8 cellular contexts compared by ENCODE assay signal in the genomic region with DNA sequence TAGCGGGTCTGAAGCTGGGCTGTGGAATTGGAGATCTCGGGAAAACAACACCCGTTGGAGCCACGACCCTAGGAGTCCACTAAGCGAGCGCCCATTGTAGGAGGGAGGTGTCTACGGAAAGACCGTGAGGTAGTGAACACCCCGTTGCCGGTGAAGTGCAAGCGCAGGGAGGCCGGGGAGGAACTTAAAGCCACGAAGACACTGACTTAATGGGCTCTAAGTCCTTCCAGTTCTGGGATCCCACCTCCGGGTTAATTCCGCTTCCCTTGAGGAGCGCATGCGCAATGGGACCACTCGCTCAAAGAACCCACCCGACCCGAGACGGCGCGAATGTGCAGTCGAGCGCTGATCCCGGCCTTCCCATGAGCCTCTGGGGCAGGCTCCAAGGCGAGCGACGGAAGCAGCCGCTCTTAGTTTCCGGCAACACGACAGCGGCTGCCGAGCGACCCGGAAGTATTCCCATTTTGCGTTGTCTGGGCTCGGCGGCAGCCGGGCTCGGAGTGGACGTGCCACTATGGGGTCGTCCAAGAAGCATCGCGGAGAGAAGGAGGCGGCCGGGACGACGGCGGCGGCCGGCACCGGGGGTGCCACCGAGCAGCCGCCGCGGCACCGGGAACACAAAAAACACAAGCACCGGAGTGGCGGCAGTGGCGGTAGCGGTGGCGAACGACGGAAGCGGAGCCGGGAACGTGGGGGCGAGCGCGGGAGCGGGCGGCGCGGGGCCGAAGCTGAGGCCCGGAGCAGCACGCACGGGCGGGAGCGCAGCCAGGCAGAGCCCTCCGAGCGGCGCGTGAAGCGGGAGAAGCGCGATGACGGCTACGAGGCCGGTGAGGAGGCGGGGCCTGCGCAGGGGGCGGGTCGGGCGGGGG. TPM values are rescaled to one million over a fixed set of nuclear protein-coding genes. Genes with fewer than 3 reads are reported as not detected.
DNase-seq lines count a peak whose midpoint lies in the region; ATAC-seq, FAIRE-seq and TF ChIP-seq lines count a peak whose summit lies in the region.

A gene with protein sequence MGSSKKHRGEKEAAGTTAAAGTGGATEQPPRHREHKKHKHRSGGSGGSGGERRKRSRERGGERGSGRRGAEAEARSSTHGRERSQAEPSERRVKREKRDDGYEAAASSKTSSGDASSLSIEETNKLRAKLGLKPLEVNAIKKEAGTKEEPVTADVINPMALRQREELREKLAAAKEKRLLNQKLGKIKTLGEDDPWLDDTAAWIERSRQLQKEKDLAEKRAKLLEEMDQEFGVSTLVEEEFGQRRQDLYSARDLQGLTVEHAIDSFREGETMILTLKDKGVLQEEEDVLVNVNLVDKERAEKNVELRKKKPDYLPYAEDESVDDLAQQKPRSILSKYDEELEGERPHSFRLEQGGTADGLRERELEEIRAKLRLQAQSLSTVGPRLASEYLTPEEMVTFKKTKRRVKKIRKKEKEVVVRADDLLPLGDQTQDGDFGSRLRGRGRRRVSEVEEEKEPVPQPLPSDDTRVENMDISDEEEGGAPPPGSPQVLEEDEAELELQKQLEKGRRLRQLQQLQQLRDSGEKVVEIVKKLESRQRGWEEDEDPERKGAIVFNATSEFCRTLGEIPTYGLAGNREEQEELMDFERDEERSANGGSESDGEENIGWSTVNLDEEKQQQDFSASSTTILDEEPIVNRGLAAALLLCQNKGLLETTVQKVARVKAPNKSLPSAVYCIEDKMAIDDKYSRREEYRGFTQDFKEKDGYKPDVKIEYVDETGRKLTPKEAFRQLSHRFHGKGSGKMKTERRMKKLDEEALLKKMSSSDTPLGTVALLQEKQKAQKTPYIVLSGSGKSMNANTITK (plus strand): TSS at position 468 of the 869 bp plus-strand sequence. CDS start 47 bp downstream, at position 515.

- peaks cover 33% of the 10 kb centered on the region for H3K36me3 Mint-ChIP-seq in activated CD4-positive, alpha-beta T cell treated with anti-CD3 and anti-CD28 coated beads for 36 hours (ENCODE audit: low read depth)
- peaks cover 14% of the 10 kb centered on the region for H3K36me3 Mint-ChIP-seq in chondrocyte (ENCODE audit: low read depth)

- intact Hi-C loops in activated CD4-positive, alpha-beta T cell treated with anti-CD3 and anti-CD28 coated beads for 36 hours (cut with DNase I, micrococcal nuclease) = loop anchor here (1.0 to 2.0 kb wide), 17 partner anchors 33 to 387 kb away; a partner anchor contains a TSS
- intact Hi-C loops in kidney (cut with DNase I) = no loop called here

- peak within 1 kb of the TSS; percentile 92 for H3K4me3 Mint-ChIP-seq in activated CD4-positive, alpha-beta T cell treated with anti-CD3 and anti-CD28 coated beads for 36 hours
- H3K4me3 Mint-ChIP-seq in chondrocyte (ENCODE audit: unreplicated experiment) = peak within 1 kb of the TSS; percentile 85

- FAIRE-seq in kidney (lab: Jason Lieb, UNC) = no peak

- TF ChIP-seq CTCF in chondrocyte (IDR thresholded peaks at IDR 0.05) (no peak), kidney (IDR thresholded peaks at IDR 0.05; ENCODE audit: borderline replicate concordance, extremely low read depth, insufficient read depth) (no peak)

- peak; percentile 63 for ATAC-seq in HG03457 (IDR thresholded peaks at IDR 0.05; ENCODE audit: unreplicated experiment)
- peak; percentile 91 for ATAC-seq in activated CD4-positive, alpha-beta T cell treated with anti-CD3 and anti-CD28 coated beads for 36 hours

- H3K36me3 ChIP-seq in kidney (ENCODE audit: control insufficient read depth in 1 of 2, insufficient read depth in 2 of 2, low read length in 2 of 2) = peaks cover 10 to 17% of the 10 kb centered on the region in 2 donors

- POLR2A ChIA-PET in activated CD4-positive, alpha-beta T cell treated with anti-CD3 and anti-CD28 coated beads for 36 hours (lab: Charles Lee) = interaction anchor here (0.6 kb wide), 1 partner anchor 67 kb away, joined by 3 read pairs; no protein-coding TSS in a partner anchor

- peaks cover 36% of the 10 kb centered on the region for H3K4me1 Mint-ChIP-seq in activated CD4-positive, alpha-beta T cell treated with anti-CD3 and anti-CD28 coated beads for 36 hours
- peaks cover 30% of the 10 kb centered on the region for H3K4me1 Mint-ChIP-seq in chondrocyte (ENCODE audit: low read depth)

- DNase-seq in Ammon's horn (ENCODE audit: low spot score) = peak; percentile 97
- DNase-seq in GM19238 (ENCODE audit: insufficient read length, low spot score) = peak; percentile 99
- peak; percentile 80 for DNase-seq in NCI-H524 treated with DMSO at 0.1 percent for 48 hours (lab: John Stamatoyannopoulos, UW)
- DNase-seq in activated CD4-positive, alpha-beta T cell treated with anti-CD3 and anti-CD28 coated beads for 36 hours = peak; percentile 98
- peak; percentile 99 for DNase-seq in chondrocyte (ENCODE audit: low spot score)
- peak; percentile 99 for DNase-seq in kidney
- peak; percentile 88 to 89 for DNase-seq in stimulated activated CD4-positive, alpha-beta T cell treated with anti-CD3 and anti-CD28 coated beads, Interleukin-15, amount 100 ng/mL, for 1 hour (ENCODE audit: low read depth in 1 of 2, low spot score in 1 of 2)

- H3K9me3 ChIP-seq in kidney (ENCODE audit: control insufficient read depth in 1 of 2, low read length in 2 of 2) = no peaks in the 10 kb centered on the region

- H3K27ac ChIP-seq in kidney (ENCODE audit: low read depth in 2 of 2, low read length in 2 of 2) = peak within 1 kb of the TSS; percentile 55 to 69

- H3K4me1 ChIP-seq in kidney (ENCODE audit: control insufficient read depth in 1 of 2, insufficient read depth in 1 of 2, low read depth in 1 of 2, low read length in 2 of 2) = peaks cover 10 to 13% of the 10 kb centered on the region in 2 donors

- H3K9me3 Mint-ChIP-seq in activated CD4-positive, alpha-beta T cell treated with anti-CD3 and anti-CD28 coated beads for 36 hours (ENCODE audit: low read depth) = no peaks in the 10 kb centered on the region
- H3K9me3 Mint-ChIP-seq in chondrocyte (ENCODE audit: low read depth) = no peaks in the 10 kb centered on the region

- CTCF ChIA-PET in activated CD4-positive, alpha-beta T cell treated with anti-CD3 and anti-CD28 coated beads for 36 hours (lab: Charles Lee) = interaction anchor here (0.7 to 3.3 kb wide), 6 partner anchors 41 to 380 kb away, joined by 3 to 19 read pairs (median 5); a partner anchor contains a TSS

- H3K27ac Mint-ChIP-seq in activated CD4-positive, alpha-beta T cell treated with anti-CD3 and anti-CD28 coated beads for 36 hours = peak within 1 kb of the TSS; percentile 97
- H3K27ac Mint-ChIP-seq in chondrocyte (ENCODE audit: unreplicated experiment) = peak within 1 kb of the TSS; percentile 97

- peak within 1 kb of the TSS; percentile 74 to 92 for H3K9ac ChIP-seq in kidney (ENCODE audit: low read length in 2 of 2)

- H3K27me3 Mint-ChIP-seq in activated CD4-positive, alpha-beta T cell treated with anti-CD3 and anti-CD28 coated beads for 36 hours = no peaks in the 10 kb centered on the region
- no peaks in the 10 kb centered on the region for H3K27me3 Mint-ChIP-seq in chondrocyte (ENCODE audit: low read depth)

- peak within 1 kb of the TSS; percentile 78 to 91 for H3K4me3 ChIP-seq in kidney (ENCODE audit: low read length in 2 of 2)

RNA-seq across cellular contexts. Expression of the gene that starts here (rescaled TPM):
- total RNA-seq in activated CD4-positive, alpha-beta T cell treated with anti-CD3 and anti-CD28 coated beads for 36 hours = 10 to 100 TPM; 54.7 to 84.5 TPM
- total RNA-seq in chondrocyte = 30.3 to 37.3 TPM (median 34.4 TPM) in 3 replicates
- 48.6 TPM for total RNA-seq in kidney
- polyA plus RNA-seq in kidney (ENCODE audit: insufficient read depth, low read depth, low replicate concordance) = 48.7 TPM

Comparison
In these comparisons a context has a peak if more than half of its experiments do, and no peak if none do; other contexts are left out.
1. Peak in every context shown above with its lines: DNase-seq, ATAC-seq, H3K4me3 ChIP-seq and H3K27ac ChIP-seq.